Comparison of ENCODE assay signal across 1 cellular context in the genomic region with DNA sequence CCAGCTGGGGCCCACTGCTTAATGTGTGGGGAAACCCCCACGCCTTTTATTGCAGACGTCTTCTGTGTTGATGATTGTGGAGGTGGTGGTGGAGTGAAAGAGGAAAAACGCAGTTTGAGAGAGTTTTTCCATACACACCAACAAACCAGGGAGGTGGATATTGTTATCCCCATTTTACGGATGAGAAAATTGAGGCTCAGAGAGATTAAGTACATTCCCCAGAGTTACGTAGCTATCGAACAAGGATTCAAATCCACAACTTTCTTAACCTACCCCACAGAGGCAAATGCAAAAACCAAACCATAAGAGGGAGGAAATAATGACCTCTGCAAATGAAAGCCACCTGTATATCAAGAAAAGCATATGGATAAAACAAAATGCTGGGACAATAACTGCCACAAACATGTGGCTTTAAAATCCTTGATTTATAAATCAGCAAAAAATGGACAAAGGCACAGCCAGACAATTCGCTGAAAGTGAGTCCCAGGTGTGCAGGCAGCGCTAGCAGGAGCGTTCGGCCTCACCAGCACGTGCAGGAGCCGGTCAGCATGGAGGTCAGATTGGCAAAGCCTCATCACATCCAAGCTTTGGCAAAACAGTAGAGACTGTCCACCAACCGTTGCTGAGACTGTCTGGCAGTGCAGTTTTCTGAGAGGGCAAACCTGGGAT.
A peak's percentile ranks its signal among the peaks of the same experiment; 100 is the strongest.
TF ChIP-seq lines count a peak whose summit lies in the region.

No MANE protein-coding gene starts in this region.

TF ChIP-seq in H1, 55 proteins besides CTCF, POLR2A, EP300 and RAD21:
- TF ChIP-seq KDM1A (IDR thresholded peaks at IDR 0.05; ENCODE audit: borderline replicate concordance, low read length) (0 out of 2 replicates have a peak, but pooled peaks have one; percentile 21), MAFK (IDR thresholded peaks at IDR 0.05; ENCODE audit: low read depth, low read length) (no peak)
